ENCODE assay signal across 17 cellular contexts in genomic region chr11:72009156-72009555, GRCh38.
"Had no signal": no experiment of that assay in that cellular context is flagged by ENCODE, and none has a peak within 500 bp of the region (broad histone marks: within the 10 kb centered on the region; RNA-seq: fewer than 3 reads in every experiment).

No MANE protein-coding gene starts in this region.

- H3K4me3 Mint-ChIP-seq: activated CD4-positive, alpha-beta memory T cell treated with anti-CD3 and anti-CD28 coated beads, Interleukin-2, amount 10 ng/mL, durations not matched to agents 7 days and 5 days; activated naive CD8-positive, alpha-beta T cell treated with anti-CD3 and anti-CD28 coated beads, Interleukin-2, amount 10 ng/mL, durations not matched to agents 7 days and 5 days; memory B cell; natural killer cell had no signal

- H3K27me3 Mint-ChIP-seq: activated CD4-positive, alpha-beta memory T cell treated with anti-CD3 and anti-CD28 coated beads, Interleukin-2, amount 10 ng/mL, durations not matched to agents 7 days and 5 days; activated naive CD8-positive, alpha-beta T cell treated with anti-CD3 and anti-CD28 coated beads, Interleukin-2, amount 10 ng/mL, durations not matched to agents 7 days and 5 days; memory B cell had no signal

- H3K27me3 ChIP-seq: gastroesophageal sphincter, hepatocyte, tibial artery, vagina had no signal

- H3K4me3 ChIP-seq: gastroesophageal sphincter, hepatocyte, left ventricle myocardium inferior, skin epidermis, tibial artery, vagina had no signal

- ATAC-seq: gastroesophageal sphincter, natural killer cell had no signal

- H3K4me1 Mint-ChIP-seq: activated CD4-positive, alpha-beta memory T cell treated with anti-CD3 and anti-CD28 coated beads, Interleukin-2, amount 10 ng/mL, durations not matched to agents 7 days and 5 days; activated naive CD8-positive, alpha-beta T cell treated with anti-CD3 and anti-CD28 coated beads, Interleukin-2, amount 10 ng/mL, durations not matched to agents 7 days and 5 days; memory B cell had no signal

- DNase-seq: activated CD4-positive, alpha-beta memory T cell treated with anti-CD3 and anti-CD28 coated beads, Interleukin-2, amount 10 ng/mL, durations not matched to agents 7 days and 5 days; activated CD4-positive, alpha-beta T cell treated with anti-CD3 and anti-CD28 coated beads for 1 hour; activated naive CD8-positive, alpha-beta T cell treated with anti-CD3 and anti-CD28 coated beads, Interleukin-2, amount 10 ng/mL, durations not matched to agents 7 days and 5 days; aorta; effector CD4-positive, alpha-beta T cell; kidney; left ventricle myocardium inferior; natural killer cell; stimulated activated CD4-positive, alpha-beta T cell treated with anti-CD3 and anti-CD28 coated beads, Interleukin-4, amount 100 ng/mL, for 4 hours; SW 1271; tibial artery had no signal

- H2AFZ ChIP-seq: hepatocyte had no signal

- H3K4me2 ChIP-seq: hepatocyte had no signal

- H3K27ac Mint-ChIP-seq: activated naive CD8-positive, alpha-beta T cell treated with anti-CD3 and anti-CD28 coated beads, Interleukin-2, amount 10 ng/mL, durations not matched to agents 7 days and 5 days had no signal

- H3K79me2 ChIP-seq: hepatocyte had no signal

- H3K27ac ChIP-seq: epithelial cell of prostate, hepatocyte, left ventricle myocardium inferior, skin epidermis, tibial artery, vagina had no signal

- H3K9me3 ChIP-seq: gastroesophageal sphincter, left ventricle myocardium inferior, tibial artery, vagina had no signal

- H3K9me3 Mint-ChIP-seq: activated CD4-positive, alpha-beta memory T cell treated with anti-CD3 and anti-CD28 coated beads, Interleukin-2, amount 10 ng/mL, durations not matched to agents 7 days and 5 days; activated naive CD8-positive, alpha-beta T cell treated with anti-CD3 and anti-CD28 coated beads, Interleukin-2, amount 10 ng/mL, durations not matched to agents 7 days and 5 days; memory B cell; natural killer cell had no signal
